Comparison of ENCODE assay signal across 27 cellular contexts in genomic region chr14:57976701-57977100, GRCh38.
"Had no signal": no experiment of that assay in that cellular context is flagged by ENCODE, and none has a peak within 500 bp of the region (broad histone marks: within the 10 kb centered on the region; RNA-seq: fewer than 3 reads in every experiment).

No MANE protein-coding gene starts in this region.

- DNase-seq: activated effector memory CD4-positive, alpha-beta T cell treated with anti-CD3 and anti-CD28 coated beads, Interleukin-2, amount 50 U/mL, for 16 hours; activated effector memory CD4-positive, alpha-beta T cell treated with Interleukin-2 at 50 U/mL for 16 hours; activated gamma-delta T cell; activated gamma-delta T cell treated with Interleukin-2 at 50 U/mL for 16 hours; activated naive CD4-positive, alpha-beta T cell; activated naive CD4-positive, alpha-beta T cell treated with anti-CD3 and anti-CD28 coated beads for 36 hours; activated naive CD4-positive, alpha-beta T cell treated with anti-CD3 and anti-CD28 coated beads, Interleukin-2, amount 10 ng/mL, durations not matched to agents 7 days and 5 days; activated naive CD4-positive, alpha-beta T cell treated with anti-CD3 and anti-CD28 coated beads, Interleukin-2, amount 50 U/mL, for 16 hours; activated naive CD4-positive, alpha-beta T cell treated with Interleukin-2 at 50 U/mL for 16 hours; activated naive CD8-positive, alpha-beta T cell treated with anti-CD3 and anti-CD28 coated beads for 36 hours; activated naive CD8-positive, alpha-beta T cell treated with anti-CD3 and anti-CD28 coated beads, Interleukin-2, amount 10 ng/mL, durations not matched to agents 7 days and 5 days; activated naive CD8-positive, alpha-beta T cell treated with anti-CD3 and anti-CD28 coated beads, Interleukin-2, amount 50 U/mL, for 24 hours; activated T-cell treated with anti-CD3 and anti-CD28 coated beads, Interleukin-2, amount 50 U/mL, for 1 hour; activated T-cell treated with anti-CD3 and anti-CD28 coated beads, Interleukin-2, amount 50 U/mL, for 24 hours; activated T-cell treated with anti-CD3 and anti-CD28 coated beads, Interleukin-2, amount 50 U/mL, for 4 hours; activated T-cell treated with anti-CD3 and anti-CD28 coated beads, Interleukin-2, amount 50 U/mL, for 48 hours; activated T-cell treated with anti-CD3 and anti-CD28 coated beads, Interleukin-2, amount 50 U/mL, for 72 hours; adrenal gland; amniotic stem cell; amygdala; anterior cingulate cortex; aorta; body of pancreas; brain microvascular endothelial cell; caudate nucleus; central memory CD4-positive, alpha-beta T cell; cerebellar nuclear complex had no signal
